15 cellular contexts compared by ENCODE assay signal in the genomic region with DNA sequence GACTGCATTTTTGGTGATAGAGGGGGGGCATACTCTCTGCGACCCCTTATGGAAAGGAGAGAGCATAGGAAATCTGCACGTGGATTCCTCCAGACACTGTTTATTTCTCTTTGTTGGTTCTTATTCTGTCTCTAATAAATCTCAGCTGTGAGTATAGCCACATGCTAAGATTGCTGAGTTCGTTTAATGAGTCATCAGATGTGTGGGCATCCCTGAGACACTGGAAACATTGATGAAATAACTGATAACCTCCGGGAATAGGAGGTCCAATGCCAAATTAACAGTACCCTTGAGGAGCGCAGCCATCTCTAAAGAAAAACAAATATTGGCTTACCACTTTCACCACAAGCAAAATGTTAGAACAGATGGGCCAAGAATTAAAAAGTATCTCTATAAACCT.
A peak's percentile ranks its signal among the peaks of the same experiment; 100 is the strongest.
DNase-seq lines count a peak whose midpoint lies in the region; ATAC-seq and TF ChIP-seq lines count a peak whose summit lies in the region.
"Had no signal": no experiment of that assay in that cellular context is flagged by ENCODE, and none has a peak within 500 bp of the region (broad histone marks: within the 10 kb centered on the region; RNA-seq: fewer than 3 reads in every experiment).

No MANE protein-coding gene starts in this region.

- H3K9me2 ChIP-seq in hepatocyte (replicated peaks; ENCODE audit: insufficient read depth): no peaks in the 10 kb centered on the region

- no peaks in the 10 kb centered on the region for H4K20me1 ChIP-seq in hepatocyte (ENCODE audit: insufficient read depth, poor library complexity, severe bottlenecking)
- H4K20me1 ChIP-seq: BLaER1 treated with 17β-estradiol and CSF1 and Interleukin-3, amounts not matched to agents 10 nM and 100 nM had no signal

- no peak overlapping the region for H3K27ac ChIP-seq in hepatocyte
- H3K27ac ChIP-seq: BLaER1 treated with 17β-estradiol and CSF1 and Interleukin-3, amounts not matched to agents 10 nM and 100 nM had no signal

- DNase-seq in HS-5 (ENCODE audit: low read depth): peak; percentile 49
- DNase-seq in T1000 (lab: John Stamatoyannopoulos, UW): peak; percentile 30
- peak; percentile 51 for DNase-seq in fibroblast of peridontal ligament (ENCODE audit: extremely low read depth)
- DNase-seq in hepatocyte (ENCODE audit: low spot score): no peak
- no peak for DNase-seq in activated effector memory CD4-positive, alpha-beta T cell treated with anti-CD3 and anti-CD28 coated beads, Interleukin-2, amount 50 U/mL, for 16 hours
- DNase-seq: NCI-H1092 treated with DMSO at 0.1 percent for 48 hours, NCI-H1694 treated with DMSO at 0.1 percent for 48 hours, NCI-H446 treated with DMSO at 0.1 percent for 48 hours, NCI-H774, SHP77 had no signal

- no peak overlapping the region for H2AFZ ChIP-seq in hepatocyte

- H3K4me2 ChIP-seq in hepatocyte: no peak overlapping the region

- H3K4me3 ChIP-seq in hepatocyte: no peak overlapping the region
- H3K4me3 ChIP-seq: BLaER1 treated with 17β-estradiol and CSF1 and Interleukin-3, amounts not matched to agents 10 nM and 100 nM; HAP-1 had no signal

- 37% methylated on average over 5 of the region's 5 CpGs for WGBS in hepatocyte (ENCODE audit: low lambda C conversion rate, missing lambda C conversion rate)

- H3K9me3 ChIP-seq in hepatocyte (ENCODE audit: low read depth): no peaks in the 10 kb centered on the region
- H3K9me3 ChIP-seq: BLaER1 treated with 17β-estradiol and CSF1 and Interleukin-3, amounts not matched to agents 10 nM and 100 nM had no signal

- no peaks in the 10 kb centered on the region for H3K4me1 ChIP-seq in hepatocyte (ENCODE audit: insufficient read depth)
- H3K4me1 ChIP-seq: HAP-1 had no signal

- ATAC-seq in HG03039 (IDR thresholded peaks at IDR 0.05; ENCODE audit: unreplicated experiment): no peak
- ATAC-seq in HG03565 (IDR thresholded peaks at IDR 0.05; ENCODE audit: unreplicated experiment): no peak
- ATAC-seq: Panc1 had no signal

- no peaks in the 10 kb centered on the region for H3K27me3 ChIP-seq in hepatocyte
- H3K27me3 ChIP-seq: BLaER1 treated with 17β-estradiol and CSF1 and Interleukin-3, amounts not matched to agents 10 nM and 100 nM had no signal

- no peaks in the 10 kb centered on the region for H3K79me2 ChIP-seq in hepatocyte

- no peaks in the 10 kb centered on the region for H3K36me3 ChIP-seq in hepatocyte (replicated peaks; ENCODE audit: insufficient read depth, low read depth)
- H3K36me3 ChIP-seq: BLaER1 treated with 17β-estradiol and CSF1 and Interleukin-3, amounts not matched to agents 10 nM and 100 nM; HAP-1 had no signal

- no peak for TF ChIP-seq CTCF in hepatocyte (IDR thresholded peaks at IDR 0.05; ENCODE audit: poor library complexity)

Comparison
In these comparisons a context has a peak if more than half of its experiments do, and no peak if none do; other contexts are left out.
1. DNase-seq: peak in HS-5 (single experiment), T1000 (single experiment) and fibroblast of peridontal ligament (single experiment); none in hepatocyte (single experiment) and activated effector memory CD4-positive, alpha-beta T cell treated with anti-CD3 and anti-CD28 coated beads, Interleukin-2, amount 50 U/mL, for 16 hours (single experiment).